1 cellular context compared by ENCODE assay signal in the genomic region with DNA sequence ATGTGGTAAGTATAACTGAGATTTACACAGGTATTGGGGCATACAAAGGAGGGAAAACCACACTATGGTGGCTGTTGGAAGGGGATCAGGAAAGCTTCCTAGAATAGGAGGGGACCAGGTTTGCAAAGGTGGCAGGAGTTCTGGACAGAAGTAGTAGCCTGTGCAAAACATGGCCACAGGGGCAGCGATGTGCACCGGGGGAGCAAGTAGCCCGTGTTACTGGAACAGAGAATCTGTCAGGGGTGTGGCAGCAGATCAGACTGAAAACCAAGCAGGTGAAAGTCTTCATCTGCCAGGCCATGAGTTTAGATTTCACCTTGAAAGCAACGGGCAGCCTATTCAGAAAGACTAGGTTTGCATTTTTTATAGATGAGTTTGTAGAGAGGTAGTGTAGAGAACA.
TF ChIP-seq lines count a peak whose summit lies in the region.

No MANE protein-coding gene starts in this region.

TF ChIP-seq in GM23338, 12 proteins besides CTCF, POLR2A, EP300 and RAD21 (continued from another document):
- TF ChIP-seq, protein P1, sequence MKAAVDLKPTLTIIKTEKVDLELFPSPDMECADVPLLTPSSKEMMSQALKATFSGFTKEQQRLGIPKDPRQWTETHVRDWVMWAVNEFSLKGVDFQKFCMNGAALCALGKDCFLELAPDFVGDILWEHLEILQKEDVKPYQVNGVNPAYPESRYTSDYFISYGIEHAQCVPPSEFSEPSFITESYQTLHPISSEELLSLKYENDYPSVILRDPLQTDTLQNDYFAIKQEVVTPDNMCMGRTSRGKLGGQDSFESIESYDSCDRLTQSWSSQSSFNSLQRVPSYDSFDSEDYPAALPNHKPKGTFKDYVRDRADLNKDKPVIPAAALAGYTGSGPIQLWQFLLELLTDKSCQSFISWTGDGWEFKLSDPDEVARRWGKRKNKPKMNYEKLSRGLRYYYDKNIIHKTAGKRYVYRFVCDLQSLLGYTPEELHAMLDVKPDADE (IDR thresholded peaks at IDR 0.05), result no peak
- TF ChIP-seq EZH2phosphoT487 (IDR thresholded peaks at IDR 0.05; ENCODE audit: unreplicated experiment), result no peak
- no peak for TF ChIP-seq JUNB (IDR thresholded peaks at IDR 0.05; ENCODE audit: unreplicated experiment)
- TF ChIP-seq EZH2 (IDR thresholded peaks at IDR 0.05; ENCODE audit: low read depth, unreplicated experiment), result no peak
TF ChIP-seq in GM23338: peak in this region for 0.
